In the genomic region with DNA sequence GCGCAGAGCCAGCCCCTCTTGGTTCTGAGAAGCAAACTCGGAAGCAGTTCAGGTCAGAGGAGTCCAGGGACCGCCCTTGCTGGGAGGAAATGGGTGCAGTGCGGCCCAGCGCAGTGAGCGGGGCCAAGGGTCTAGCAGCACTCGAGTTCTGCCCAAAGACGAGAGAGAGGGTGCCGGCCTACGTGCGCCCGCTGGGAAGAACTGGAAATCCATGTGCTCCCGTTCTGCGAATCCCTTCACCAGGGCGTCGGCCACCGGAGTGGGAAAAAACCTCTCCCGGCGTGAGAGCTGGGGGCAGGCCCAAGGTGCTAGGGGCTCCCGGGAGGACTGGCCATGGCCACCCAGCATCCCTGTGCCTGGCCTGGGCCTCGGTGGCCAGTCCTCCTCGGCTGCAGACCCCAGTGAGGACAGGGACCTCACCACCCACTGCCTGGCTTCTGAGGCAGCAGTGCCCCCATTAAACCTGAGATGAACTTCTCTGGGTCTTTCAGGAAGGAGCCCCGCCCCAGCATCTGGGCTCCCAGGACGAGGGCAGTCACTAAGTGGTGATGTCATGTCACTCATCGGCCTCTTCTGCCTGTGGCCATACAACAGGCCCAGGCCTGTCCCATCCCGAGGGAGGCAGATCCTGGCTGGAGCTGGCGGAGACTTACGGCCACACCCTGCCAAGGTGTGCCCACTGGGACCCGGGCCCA, we compare ENCODE assay signal across 10 cellular contexts. TPM values are rescaled to one million over a fixed set of nuclear protein-coding genes. Genes with fewer than 3 reads are reported as not detected.
DNase-seq lines count a peak whose midpoint lies in the region; ATAC-seq and TF ChIP-seq lines count a peak whose summit lies in the region.
"Had no signal": no experiment of that assay in that cellular context is flagged by ENCODE, and none has a peak within 500 bp of the region (broad histone marks: within the 10 kb centered on the region; RNA-seq: fewer than 3 reads in every experiment).

No MANE protein-coding gene starts in this region.

- H3K36me3 ChIP-seq in tibial artery (peaks cover 0 to 1% (median 0%) of the 10 kb centered on the region in 3 donors), heart left ventricle (no peaks in the 10 kb centered on the region)

- CTCF ChIA-PET in activated CD8-positive, alpha-beta memory T cell treated with anti-CD3 and anti-CD28 coated beads, Interleukin-2, amount 10 ng/mL, durations not matched to agents 7 days and 5 days (lab: Charles Lee): interaction anchor here (0.7 to 6.1 kb wide), 5 partner anchors 10 to 18 kb away, joined by 4 to 51 read pairs (median 10); partner anchors contain the start of genes NACC2 and TMEM250

- H3K4me3 Mint-ChIP-seq in activated CD8-positive, alpha-beta memory T cell treated with anti-CD3 and anti-CD28 coated beads, Interleukin-2, amount 10 ng/mL, durations not matched to agents 7 days and 5 days: peak overlapping the region; percentile 85

- H3K9me3 ChIP-seq in tibial artery: no peaks in the 10 kb centered on the region
- H3K9me3 ChIP-seq in heart left ventricle: no peaks in the 10 kb centered on the region
- H3K9me3 ChIP-seq: Caco-2 had no signal

- no peak for TF ChIP-seq POLR2A in heart left ventricle (IDR thresholded peaks at IDR 0.05)

- ATAC-seq in activated CD8-positive, alpha-beta memory T cell treated with anti-CD3 and anti-CD28 coated beads, Interleukin-2, amount 10 ng/mL, durations not matched to agents 7 days and 5 days: no peak
- ATAC-seq in esophagus mucosa (peak; percentile 85), Right ventricle myocardium inferior (no peak), heart left ventricle (no peak)

- TF ChIP-seq CTCF in tibial artery (IDR thresholded peaks at IDR 0.05): no peak
- TF ChIP-seq CTCF in heart left ventricle (IDR thresholded peaks at IDR 0.05): no peak

- peaks cover 0 to 56% (median 48%) of the 10 kb centered on the region in 4 donors for H3K4me1 ChIP-seq in tibial artery
- peaks cover 20 to 72% (median 66%) of the 10 kb centered on the region in 12 donors for H3K4me1 ChIP-seq in heart left ventricle

- H3K27ac ChIP-seq in tibial artery (peak overlapping the region; percentile 70 to 79), heart left ventricle (peak overlapping the region in 5 of 12 donors; percentile 15 to 90 (median 79))

- intact Hi-C loops in tibial artery (cut with DNase I; ENCODE audit: low total_unique reads) (loop anchor here (2.0 kb wide), 1 partner anchor 13 kb away; the partner anchor contains the start of gene NACC2), Right ventricle myocardium inferior (cut with DNase I) (no loop called here), heart left ventricle (cut with DNase I) (loop anchor here in 1 of 10 donors (5.0 kb wide), 1 partner anchor 96 kb away; no protein-coding TSS in a partner anchor)

- H3K4me3 ChIP-seq in tibial artery (no peak overlapping the region), heart left ventricle (no peak overlapping the region)

- no peaks in the 10 kb centered on the region for H3K27me3 Mint-ChIP-seq in activated CD8-positive, alpha-beta memory T cell treated with anti-CD3 and anti-CD28 coated beads, Interleukin-2, amount 10 ng/mL, durations not matched to agents 7 days and 5 days

- peaks cover 64% of the 10 kb centered on the region for H3K4me1 Mint-ChIP-seq in activated CD8-positive, alpha-beta memory T cell treated with anti-CD3 and anti-CD28 coated beads, Interleukin-2, amount 10 ng/mL, durations not matched to agents 7 days and 5 days

- H3K27ac Mint-ChIP-seq in activated CD8-positive, alpha-beta memory T cell treated with anti-CD3 and anti-CD28 coated beads, Interleukin-2, amount 10 ng/mL, durations not matched to agents 7 days and 5 days: peak overlapping the region; percentile 99

- no peaks in the 10 kb centered on the region for H3K9me3 Mint-ChIP-seq in activated CD8-positive, alpha-beta memory T cell treated with anti-CD3 and anti-CD28 coated beads, Interleukin-2, amount 10 ng/mL, durations not matched to agents 7 days and 5 days (ENCODE audit: low read depth)

- H3K27me3 ChIP-seq in tibial artery (no peaks in the 10 kb centered on the region), heart left ventricle (no peaks in the 10 kb centered on the region)

- DNase-seq in activated CD8-positive, alpha-beta memory T cell treated with anti-CD3 and anti-CD28 coated beads, Interleukin-2, amount 10 ng/mL, durations not matched to agents 7 days and 5 days: no peak
- DNase-seq in activated CD8-positive, alpha-beta memory T cell treated with anti-CD3 and anti-CD28 coated beads, Interleukin-2, amount 50 U/mL, for 4 hours: no peak
- DNase-seq in NCI-H748 (lab: John Stamatoyannopoulos, UW; ENCODE audit: unreplicated experiment): peak; percentile 92
- DNase-seq in tibial artery: no peak
- DNase-seq in stimulated activated CD4-positive, alpha-beta T cell treated with anti-CD3 and anti-CD28 coated beads, Interleukin-4, amount 100 ng/mL, for 1 hour: no peak
- no peak for DNase-seq in Right ventricle myocardium inferior (ENCODE audit: missing footprints)
- no peak for DNase-seq in heart left ventricle
- DNase-seq: Caco-2, NCI-H1092 treated with DMSO at 0.1 percent for 48 hours had no signal

- peaks cover 2% of the 10 kb centered on the region for H3K36me3 Mint-ChIP-seq in activated CD8-positive, alpha-beta memory T cell treated with anti-CD3 and anti-CD28 coated beads, Interleukin-2, amount 10 ng/mL, durations not matched to agents 7 days and 5 days

- 71 to 78% (median 74%) methylated on average over 19 to 29 of the region's 29 CpGs for WGBS in heart left ventricle, 4 donors

RNA-seq across cellular contexts. Expression of gene TMEM250, which starts 10.6 kb away (rescaled TPM):
- 10 to 100 TPM; 42.5 to 44.5 TPM for total RNA-seq in activated CD8-positive, alpha-beta memory T cell treated with anti-CD3 and anti-CD28 coated beads, Interleukin-2, amount 10 ng/mL, durations not matched to agents 7 days and 5 days
- total RNA-seq in esophagus mucosa (32.6 TPM), Right ventricle myocardium inferior (18.7 TPM), heart left ventricle (10 to 100 TPM; 15.5 to 34.3 (median 19.9) TPM)
- polyA plus RNA-seq in heart left ventricle: 10 to 100 TPM; 11.6 to 37.0 TPM

RNA-seq across cellular contexts. Expression of gene NACC2, which starts 13.0 kb away (rescaled TPM):
- 1 to 10 TPM; 6.3 to 9.7 TPM for total RNA-seq in activated CD8-positive, alpha-beta memory T cell treated with anti-CD3 and anti-CD28 coated beads, Interleukin-2, amount 10 ng/mL, durations not matched to agents 7 days and 5 days
- total RNA-seq in esophagus mucosa: 7.0 TPM
- 37.0 TPM for total RNA-seq in Right ventricle myocardium inferior
- total RNA-seq in heart left ventricle: 10 to 100 TPM; 38.7 to 66.5 (median 47.5) TPM
- polyA plus RNA-seq in heart left ventricle: 10 to 100 TPM; 17.9 to 39.1 TPM
